12 cellular contexts compared by ENCODE assay signal in genomic region chr15:52657338-52657737, GRCh38. TPM values are rescaled to one million over a fixed set of nuclear protein-coding genes. Genes with fewer than 3 reads are reported as not detected.
DNase-seq lines count a peak whose midpoint lies in the region; ATAC-seq and TF ChIP-seq lines count a peak whose summit lies in the region.
"Had no signal": no experiment of that assay in that cellular context is flagged by ENCODE, and none has a peak within 500 bp of the region (broad histone marks: within the 10 kb centered on the region; RNA-seq: fewer than 3 reads in every experiment).

No MANE protein-coding gene starts in this region.

- peaks cover 2 to 28% of the 10 kb centered on the region in 2 donors for H3K4me1 ChIP-seq in breast epithelium
- H3K4me1 ChIP-seq: SJCRH30 had no signal

- ATAC-seq in left ventricle myocardium superior = peak; percentile 75

- no peaks in the 10 kb centered on the region for H3K27me3 ChIP-seq in breast epithelium
- H3K27me3 ChIP-seq: SJCRH30 had no signal

- peak; percentile 46 for DNase-seq in GM04504 (ENCODE audit: low read depth)
- no peak for DNase-seq in breast epithelium (ENCODE audit: low spot score in 2 of 2)
- no peak for DNase-seq in left ventricle myocardium superior
- no peak for DNase-seq in DMS53 (lab: John Stamatoyannopoulos, UW)
- no peak for DNase-seq in DMS153 treated with DMSO at 0.1 percent for 48 hours (lab: John Stamatoyannopoulos, UW; ENCODE audit: unreplicated experiment)
- no peak for DNase-seq in stimulated activated CD4-positive, alpha-beta T cell treated with anti-CD3 and anti-CD28 coated beads, Interleukin-1b, Interleukin-23, amount 100 ng/mL, for 48 hours
- DNase-seq in activated CD4-positive, CD25-positive, alpha-beta regulatory T cell treated with anti-CD3 and anti-CD28 coated beads, Interleukin-2, amount 50 U/mL, for 72 hours = no peak
- DNase-seq: activated CD4-positive, alpha-beta T cell treated with anti-CD3 and anti-CD28 coated beads for 48 hours; KG1; SJCRH30; small intestine had no signal

- TF ChIP-seq CTCF in breast epithelium (IDR thresholded peaks at IDR 0.05) = no peak

- H3K4me3 ChIP-seq in breast epithelium = no peak overlapping the region
- H3K4me3 ChIP-seq: SJCRH30 had no signal

- no peak for TF ChIP-seq POLR2A in breast epithelium (IDR thresholded peaks at IDR 0.05)

- H3K9me3 ChIP-seq in breast epithelium = no peaks in the 10 kb centered on the region
- H3K9me3 ChIP-seq: SJCRH30 had no signal

- intact Hi-C loops in breast epithelium (cut with DNase I; ENCODE audit: low total_unique reads) = no loop called here
- intact Hi-C loops in left ventricle myocardium superior (cut with micrococcal nuclease) = no loop called here

- H3K27ac ChIP-seq in breast epithelium (peak overlapping the region; percentile 35 to 82), temporal lobe (ENCODE audit: low read depth, low read length) (peak overlapping the region; percentile 72)
- H3K27ac ChIP-seq: SJCRH30 had no signal

- peaks cover 7% of the 10 kb centered on the region for H3K36me3 ChIP-seq in breast epithelium
- H3K36me3 ChIP-seq: SJCRH30 had no signal

RNA-seq across cellular contexts. Expression of gene ATOSA, which starts 21.9 kb away (rescaled TPM):
- total RNA-seq in breast epithelium = 100 to 1,000 TPM; 157 to 215 (median 168) TPM
- 27.5 TPM for total RNA-seq in left ventricle myocardium superior
- total RNA-seq in temporal lobe = 52.6 TPM
